In genomic region chr19:7631577-7631976, GRCh38 we compare ENCODE assay signal across 17 cellular contexts. TPM values are rescaled to one million over a fixed set of nuclear protein-coding genes. Genes with fewer than 3 reads are reported as not detected.
A peak's percentile ranks its signal among the peaks of the same experiment; 100 is the strongest.
DNase-seq lines count a peak whose midpoint lies in the region; ATAC-seq and TF ChIP-seq lines count a peak whose summit lies in the region.
"Had no signal": no experiment of that assay in that cellular context is flagged by ENCODE, and none has a peak within 500 bp of the region (broad histone marks: within the 10 kb centered on the region; RNA-seq: fewer than 3 reads in every experiment).

No MANE protein-coding gene starts in this region.

- H3K4me3 ChIP-seq in hepatocyte: no peak overlapping the region

- H3K9me3 ChIP-seq in hepatocyte (ENCODE audit: low read depth): no peaks in the 10 kb centered on the region

- ATAC-seq in activated naive CD8-positive, alpha-beta T cell treated with anti-CD3 and anti-CD28 coated beads, Interleukin-2, amount 50 U/mL, for 24 hours: no peak
- ATAC-seq in T-cell (replicated peaks in 1 of 4): no peak
- ATAC-seq in stimulated activated naive CD8-positive, alpha-beta T cell treated with anti-CD3 and anti-CD28 coated beads, Interleukin-15, amount 100 ng/mL, for 72 hours: no peak
- ATAC-seq: HCT116 had no signal

- POLR2A ChIA-PET in T-cell (lab: Charles Lee): interaction anchor here in 1 of 2 donors (0.6 kb wide), 1 partner anchor 36 kb away, joined by 8 read pairs; the partner anchor contains the start of gene CAMSAP3

- TF ChIP-seq CTCF in mesothelial cell of epicardium (IDR thresholded peaks at IDR 0.05; ENCODE audit: unreplicated experiment) (no peak), type B pancreatic cell (conservative IDR thresholded peaks at IDR 0.05) (no peak), hepatocyte (IDR thresholded peaks at IDR 0.05; ENCODE audit: poor library complexity) (no peak)

- peaks cover 47% of the 10 kb centered on the region for H3K4me1 Mint-ChIP-seq in activated naive CD8-positive, alpha-beta T cell (ENCODE audit: low read depth)
- H3K4me1 Mint-ChIP-seq in activated naive CD8-positive, alpha-beta T cell treated with anti-CD3 and anti-CD28 coated beads, Interleukin-2, amount 50 U/mL, for 24 hours: peaks cover 43% of the 10 kb centered on the region
- H3K4me1 Mint-ChIP-seq in T-cell: peaks cover 58 to 61% (median 58%) of the 10 kb centered on the region in 3 donors
- H3K4me1 Mint-ChIP-seq in mesothelial cell of epicardium: peaks cover 33% of the 10 kb centered on the region
- peaks cover 17% of the 10 kb centered on the region for H3K4me1 Mint-ChIP-seq in type B pancreatic cell (ENCODE audit: unreplicated experiment)
- peaks cover 89% of the 10 kb centered on the region for H3K4me1 Mint-ChIP-seq in stimulated activated naive CD8-positive, alpha-beta T cell treated with anti-CD3 and anti-CD28 coated beads, Interleukin-15, amount 100 ng/mL, for 72 hours

- H2AFZ ChIP-seq in hepatocyte: no peak overlapping the region

- no peak overlapping the region for H3K27ac ChIP-seq in hepatocyte
- H3K27ac ChIP-seq: HL-60 had no signal

- H3K4me2 ChIP-seq in hepatocyte: no peak overlapping the region

- CTCF ChIA-PET in T-cell (lab: Charles Lee): no interaction called here

- no peaks in the 10 kb centered on the region for H3K27me3 ChIP-seq in hepatocyte

- H3K4me1 ChIP-seq in hepatocyte (ENCODE audit: insufficient read depth): peaks cover 16% of the 10 kb centered on the region

- no peak for DNase-seq in activated naive CD8-positive, alpha-beta T cell treated with anti-CD3 and anti-CD28 coated beads, Interleukin-2, amount 50 U/mL, for 24 hours
- no peak for DNase-seq in T-cell
- no peak for DNase-seq in mesothelial cell of epicardium (ENCODE audit: low spot score in 2 of 2, unreplicated experiment in 2 of 2)
- DNase-seq in type B pancreatic cell (ENCODE audit: extremely low spot score, unreplicated experiment): no peak
- no peak for DNase-seq in stimulated activated naive CD8-positive, alpha-beta T cell treated with anti-CD3 and anti-CD28 coated beads, Interleukin-15, amount 100 ng/mL, for 72 hours
- DNase-seq in hepatocyte (ENCODE audit: low spot score): no peak
- no peak for DNase-seq in COLO829 (ENCODE audit: low spot score)
- DNase-seq: ACHN, AML-193, NCI-H187, NCI-H526 treated with DMSO at 0.1 percent for 48 hours, SHP77 had no signal

- H3K36me3 Mint-ChIP-seq in activated naive CD8-positive, alpha-beta T cell: peaks cover 2% of the 10 kb centered on the region
- H3K36me3 Mint-ChIP-seq in activated naive CD8-positive, alpha-beta T cell treated with anti-CD3 and anti-CD28 coated beads, Interleukin-2, amount 50 U/mL, for 24 hours (ENCODE audit: low read depth): peaks cover 10% of the 10 kb centered on the region
- H3K36me3 Mint-ChIP-seq in T-cell (peaks cover 4% of the 10 kb centered on the region), mesothelial cell of epicardium (peaks cover 8% of the 10 kb centered on the region), type B pancreatic cell (peaks cover 8% of the 10 kb centered on the region)

- no peak overlapping the region for H3K27ac Mint-ChIP-seq in activated naive CD8-positive, alpha-beta T cell
- H3K27ac Mint-ChIP-seq in activated naive CD8-positive, alpha-beta T cell treated with anti-CD3 and anti-CD28 coated beads, Interleukin-2, amount 50 U/mL, for 24 hours: no peak overlapping the region
- no peak overlapping the region for H3K27ac Mint-ChIP-seq in T-cell
- H3K27ac Mint-ChIP-seq in mesothelial cell of epicardium: no peak overlapping the region
- H3K27ac Mint-ChIP-seq in type B pancreatic cell: peak overlapping the region; percentile 31
- H3K27ac Mint-ChIP-seq in stimulated activated naive CD8-positive, alpha-beta T cell treated with anti-CD3 and anti-CD28 coated beads, Interleukin-15, amount 100 ng/mL, for 72 hours: no peak overlapping the region

- H3K79me2 ChIP-seq in hepatocyte: peaks cover 44% of the 10 kb centered on the region

- H3K9me3 Mint-ChIP-seq in activated naive CD8-positive, alpha-beta T cell (ENCODE audit: low read depth): no peaks in the 10 kb centered on the region
- H3K9me3 Mint-ChIP-seq in activated naive CD8-positive, alpha-beta T cell treated with anti-CD3 and anti-CD28 coated beads, Interleukin-2, amount 50 U/mL, for 24 hours: no peaks in the 10 kb centered on the region
- H3K9me3 Mint-ChIP-seq in T-cell (no peaks in the 10 kb centered on the region), mesothelial cell of epicardium (no peaks in the 10 kb centered on the region), type B pancreatic cell (no peaks in the 10 kb centered on the region)
- no peaks in the 10 kb centered on the region for H3K9me3 Mint-ChIP-seq in stimulated activated naive CD8-positive, alpha-beta T cell treated with anti-CD3 and anti-CD28 coated beads, Interleukin-15, amount 100 ng/mL, for 72 hours

- no peaks in the 10 kb centered on the region for H3K27me3 Mint-ChIP-seq in activated naive CD8-positive, alpha-beta T cell
- no peaks in the 10 kb centered on the region for H3K27me3 Mint-ChIP-seq in activated naive CD8-positive, alpha-beta T cell treated with anti-CD3 and anti-CD28 coated beads, Interleukin-2, amount 50 U/mL, for 24 hours
- H3K27me3 Mint-ChIP-seq in T-cell (no peaks in the 10 kb centered on the region), mesothelial cell of epicardium (ENCODE audit: low read depth) (peaks cover 17% of the 10 kb centered on the region), type B pancreatic cell (peaks cover 18% of the 10 kb centered on the region)
- H3K27me3 Mint-ChIP-seq in stimulated activated naive CD8-positive, alpha-beta T cell treated with anti-CD3 and anti-CD28 coated beads, Interleukin-15, amount 100 ng/mL, for 72 hours: no peaks in the 10 kb centered on the region

- H3K9me2 ChIP-seq in hepatocyte (replicated peaks; ENCODE audit: insufficient read depth): no peaks in the 10 kb centered on the region

- H4K20me1 ChIP-seq in hepatocyte (ENCODE audit: insufficient read depth, poor library complexity, severe bottlenecking): no peaks in the 10 kb centered on the region

- over 99% methylated on average over 8 of the region's 12 CpGs for WGBS in hepatocyte (ENCODE audit: low lambda C conversion rate, missing lambda C conversion rate)

- H3K36me3 ChIP-seq in hepatocyte (replicated peaks; ENCODE audit: insufficient read depth, low read depth): no peaks in the 10 kb centered on the region

- peak overlapping the region; percentile 63 for H3K4me3 Mint-ChIP-seq in activated naive CD8-positive, alpha-beta T cell
- no peak overlapping the region for H3K4me3 Mint-ChIP-seq in activated naive CD8-positive, alpha-beta T cell treated with anti-CD3 and anti-CD28 coated beads, Interleukin-2, amount 50 U/mL, for 24 hours
- H3K4me3 Mint-ChIP-seq in T-cell: peak overlapping the region in 2 of 3 donors; percentile 17 to 28
- H3K4me3 Mint-ChIP-seq in mesothelial cell of epicardium: peak overlapping the region; percentile 44
- H3K4me3 Mint-ChIP-seq in type B pancreatic cell: peak overlapping the region; percentile 59
- no peak overlapping the region for H3K4me3 Mint-ChIP-seq in stimulated activated naive CD8-positive, alpha-beta T cell treated with anti-CD3 and anti-CD28 coated beads, Interleukin-15, amount 100 ng/mL, for 72 hours

RNA-seq across cellular contexts. Expression of gene PCP2, which starts 1.9 kb away (rescaled TPM):
- total RNA-seq in T-cell (1 to 10 TPM; 1.6 to 8.9 (median 5.9) TPM), mesothelial cell of epicardium (1.5 to 2.5 TPM (median 1.7 TPM) in 3 replicates), type B pancreatic cell (ENCODE audit: low replicate concordance) (1.0 TPM in 1 of 2 replicates, not detected in the other), hepatocyte (not detected in 2 replicates)
- 0.60 and 0.62 TPM in 2 replicates for polyA plus RNA-seq in hepatocyte
- total RNA-seq: Daoy, LHCN-M2 had no signal

RNA-seq across cellular contexts. Expression of gene PET100, which starts 2.0 kb away (rescaled TPM):
- total RNA-seq in T-cell (100 to 1,000 TPM; 105 to 139 (median 110) TPM), mesothelial cell of epicardium (139 to 152 TPM (median 149 TPM) in 3 replicates), type B pancreatic cell (ENCODE audit: low replicate concordance) (160 and 184 TPM in 2 replicates), hepatocyte (18.1 and 29.4 TPM in 2 replicates)
- 296 and 312 TPM in 2 replicates for polyA plus RNA-seq in hepatocyte

RNA-seq across cellular contexts. Expression of gene XAB2, which starts 2.2 kb away (rescaled TPM):
- total RNA-seq in T-cell (10 to 100 TPM; 59.9 to 82.6 (median 78.1) TPM), mesothelial cell of epicardium (43.9 to 46.6 TPM (median 44.6 TPM) in 3 replicates), type B pancreatic cell (ENCODE audit: low replicate concordance) (38.5 and 46.5 TPM in 2 replicates), hepatocyte (20.3 and 24.5 TPM in 2 replicates)
- polyA plus RNA-seq in hepatocyte: 19.6 and 19.9 TPM in 2 replicates

RNA-seq across cellular contexts. Expression of gene STXBP2, which starts 5.3 kb away (rescaled TPM):
- 100 to 1,000 TPM; 185 to 229 (median 228) TPM for total RNA-seq in T-cell
- total RNA-seq in mesothelial cell of epicardium: 88.1 to 99.0 TPM (median 97.7 TPM) in 3 replicates
- total RNA-seq in type B pancreatic cell (ENCODE audit: low replicate concordance): 61.6 and 108 TPM in 2 replicates
- total RNA-seq in hepatocyte: 51.9 and 58.6 TPM in 2 replicates
- 142 and 150 TPM in 2 replicates for polyA plus RNA-seq in hepatocyte

RNA-seq across cellular contexts. Expression of gene CAMSAP3, which starts 35.9 kb away (rescaled TPM):
- total RNA-seq in T-cell (1 to 10 TPM in 2 of 5 donors, under 1 TPM in 3; 0.47 to 1.3 (median 0.51) TPM), mesothelial cell of epicardium (26.1 to 28.2 TPM (median 26.5 TPM) in 3 replicates), type B pancreatic cell (ENCODE audit: low replicate concordance) (28.6 and 51.8 TPM in 2 replicates), hepatocyte (15.1 and 22.8 TPM in 2 replicates)
- 52.6 and 58.5 TPM in 2 replicates for polyA plus RNA-seq in hepatocyte
- total RNA-seq: LHCN-M2 had no signal

Comparison
In these comparisons a context has a peak if more than half of its experiments do, and no peak if none do; other contexts are left out.
1. H3K4me3 Mint-ChIP-seq: peak in activated naive CD8-positive, alpha-beta T cell (single experiment), T-cell (2 of 3), mesothelial cell of epicardium (single experiment) and type B pancreatic cell (single experiment); none in activated naive CD8-positive, alpha-beta T cell treated with anti-CD3 and anti-CD28 coated beads, Interleukin-2, amount 50 U/mL, for 24 hours (single experiment) and stimulated activated naive CD8-positive, alpha-beta T cell treated with anti-CD3 and anti-CD28 coated beads, Interleukin-15, amount 100 ng/mL, for 72 hours (0 of 2).